In the genomic region with DNA sequence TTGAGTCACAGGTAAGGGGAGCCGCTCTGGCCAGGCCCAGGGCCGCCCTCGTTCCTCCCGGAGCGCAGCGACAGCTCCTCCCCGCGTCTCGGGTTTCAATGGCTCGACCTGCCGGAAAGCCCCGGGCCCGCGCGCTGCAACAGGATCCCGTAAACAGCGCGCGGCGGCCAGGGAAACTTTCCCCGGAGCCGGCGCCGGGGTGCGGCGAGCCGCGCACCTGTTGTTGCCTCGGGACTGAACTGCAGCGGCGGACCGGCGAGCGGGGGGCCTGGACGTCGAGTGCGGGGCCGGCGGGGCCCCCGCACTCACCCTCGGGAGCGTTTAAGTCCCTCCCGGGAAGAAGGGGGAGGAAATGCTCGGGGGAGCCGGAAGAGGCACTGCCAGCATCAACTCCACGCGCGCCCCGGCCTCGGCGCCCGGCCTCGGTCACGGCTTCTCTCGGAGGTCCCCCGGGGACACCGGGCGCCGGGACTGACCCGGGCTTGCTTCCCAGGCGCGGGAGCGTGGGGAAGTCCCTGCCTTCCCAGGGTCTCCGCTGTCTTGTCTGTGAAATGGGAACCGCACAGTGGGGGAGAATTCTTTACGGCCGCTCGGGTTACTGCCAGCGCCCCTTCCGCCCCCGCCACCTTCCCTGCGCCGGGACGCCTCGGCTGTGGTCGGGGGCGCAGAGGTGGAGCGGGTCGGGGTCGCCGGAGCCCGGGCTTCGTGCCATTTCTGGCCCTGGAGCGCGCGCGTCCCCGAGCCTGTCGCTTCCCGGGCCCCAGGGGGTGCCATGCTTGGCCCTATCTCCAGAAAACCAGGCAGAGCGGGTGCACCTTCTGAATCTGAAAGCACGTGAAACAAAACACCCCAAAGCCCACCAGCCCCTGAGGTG, we compare ENCODE assay signal across 8 cellular contexts. TPM values are rescaled to one million over a fixed set of nuclear protein-coding genes. Genes with fewer than 3 reads are reported as not detected.
DNase-seq lines count a peak whose midpoint lies in the region; ATAC-seq and TF ChIP-seq lines count a peak whose summit lies in the region.

No MANE protein-coding gene starts in this region.

- TF ChIP-seq CTCF in C4-2B (conservative IDR thresholded peaks at IDR 0.05) (no peak), sigmoid colon (IDR thresholded peaks at IDR 0.05) (no peak)

- intact Hi-C loops in right cardiac atrium (cut with DNase I) = no loop called here
- intact Hi-C loops in sigmoid colon (cut with DNase I) = loop anchor here (5.0 kb wide), 2 partner anchors 42 to 58 kb away; no protein-coding TSS in a partner anchor

- peaks cover 6% of the 10 kb centered on the region for H3K4me1 Mint-ChIP-seq in activated naive CD8-positive, alpha-beta T cell (ENCODE audit: low read depth)

- no peak overlapping the region for H3K27ac Mint-ChIP-seq in activated naive CD8-positive, alpha-beta T cell

- no peak for TF ChIP-seq POLR2A in sigmoid colon (IDR thresholded peaks at IDR 0.05)

- H3K4me3 Mint-ChIP-seq in activated naive CD8-positive, alpha-beta T cell = peak overlapping the region; percentile 61

- WGBS in right cardiac atrium = 1% methylated on average over 92 of the region's 92 CpGs
- WGBS in sigmoid colon, 2 donors = 1 to 2% methylated on average over 91 of the region's 92 CpGs

- peaks cover 20% of the 10 kb centered on the region for H3K27me3 Mint-ChIP-seq in activated naive CD8-positive, alpha-beta T cell

- no peaks in the 10 kb centered on the region for H3K36me3 Mint-ChIP-seq in activated naive CD8-positive, alpha-beta T cell

- no peaks in the 10 kb centered on the region for H3K36me3 ChIP-seq in sigmoid colon

- H3K27me3 ChIP-seq in right cardiac atrium (ENCODE audit: control insufficient read depth, insufficient read depth) (no peaks in the 10 kb centered on the region), sigmoid colon (no peaks in the 10 kb centered on the region)

- H3K27ac ChIP-seq in C4-2B (peak overlapping the region; percentile 82), right cardiac atrium (ENCODE audit: low read length) (no peak overlapping the region), sigmoid colon (peak overlapping the region; percentile 31 to 71 (median 53))

- no peak for TF ChIP-seq EP300 in sigmoid colon (IDR thresholded peaks at IDR 0.05)

- no peaks in the 10 kb centered on the region for H3K9me3 Mint-ChIP-seq in activated naive CD8-positive, alpha-beta T cell (ENCODE audit: low read depth)

- ATAC-seq in GM19025 (IDR thresholded peaks at IDR 0.05; ENCODE audit: low read depth, unreplicated experiment) = peak; percentile 89
- peak; percentile 84 for ATAC-seq in HG03066 (IDR thresholded peaks at IDR 0.05; ENCODE audit: low read depth, unreplicated experiment)
- ATAC-seq in right cardiac atrium = peak; percentile 87 to 88

- H3K4me1 ChIP-seq in right cardiac atrium (ENCODE audit: control insufficient read depth, insufficient read depth, low read length) (no peaks in the 10 kb centered on the region), sigmoid colon (peaks cover 0 to 11% (median 10%) of the 10 kb centered on the region in 4 donors)

- H3K4me3 ChIP-seq in right cardiac atrium (ENCODE audit: low read length) (peak overlapping the region; percentile 59), sigmoid colon (peak overlapping the region; percentile 32 to 70 (median 59))

- peak; percentile 59 for DNase-seq in NCI-H526 treated with DMSO at 0.1 percent for 48 hours (lab: John Stamatoyannopoulos, UW)
- DNase-seq in right cardiac atrium = peak; percentile 50 to 77 (median 76)
- DNase-seq in sigmoid colon = peak; percentile 80
- DNase-seq in superior temporal gyrus (ENCODE audit: extremely low spot score) = no peak

- H3K9me3 ChIP-seq in right cardiac atrium (ENCODE audit: control insufficient read depth, low read length) (no peaks in the 10 kb centered on the region), sigmoid colon (no peaks in the 10 kb centered on the region)

RNA-seq across cellular contexts. Expression of a gene that starts 7.4 kb away (rescaled TPM):
- total RNA-seq in right cardiac atrium (1 to 10 TPM in 3 of 4 donors, under 1 TPM in 1; 0.84 to 5.2 (median 2.6) TPM), sigmoid colon (under 1 TPM in 2 of 4 donors, not detected in 2; 0.36 to 0.54 TPM)
- polyA plus RNA-seq in right cardiac atrium (6.1 TPM), sigmoid colon (not detected)
